In the genomic region with DNA sequence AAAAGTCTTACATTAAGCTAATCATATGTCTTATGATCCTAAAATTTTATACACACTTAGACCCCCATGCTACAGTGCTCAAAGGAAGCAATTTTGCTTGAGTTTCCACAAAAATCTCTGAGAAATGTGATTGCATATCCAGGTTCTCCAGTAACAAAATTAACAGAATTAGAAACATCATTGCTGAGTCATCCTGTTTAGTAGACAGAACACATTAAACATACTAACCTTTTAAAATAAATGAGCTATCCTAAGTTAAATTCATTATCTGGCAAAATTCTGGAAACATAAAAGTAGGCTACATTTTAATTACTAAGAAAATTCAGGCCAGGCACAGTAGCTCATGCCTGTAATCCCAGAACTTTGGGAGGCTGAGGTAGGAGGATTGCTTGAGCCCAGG, we compare ENCODE assay signal across 18 cellular contexts.
"Had no signal": no experiment of that assay in that cellular context is flagged by ENCODE, and none has a peak within 500 bp of the region (broad histone marks: within the 10 kb centered on the region; RNA-seq: fewer than 3 reads in every experiment).

No MANE protein-coding gene starts in this region.

- H3K36me3 ChIP-seq: adrenal gland, neutrophil, transverse colon had no signal

- DNase-seq: activated B cell treated with CpG ODN at 0.5 μM for 24 hours; activated CD4-positive, alpha-beta T cell treated with anti-CD3 and anti-CD28 coated beads, Interleukin-2, amount 10 ng/mL, durations not matched to agents 24 days and 14 days; activated naive CD4-positive, alpha-beta T cell treated with anti-CD3 and anti-CD28 coated beads for 36 hours; adrenal gland; body of pancreas; cerebellar nuclear complex; effector memory CD8-positive, alpha-beta T cell; erythroblast; mucosa of descending colon; naive thymus-derived CD8-positive, alpha-beta T cell; posterior cingulate gyrus; T-helper 17 cell; transverse colon had no signal

- H3K27me3 ChIP-seq: adrenal gland, body of pancreas, neutrophil, right atrium auricular region, transverse colon had no signal

- ATAC-seq: body of pancreas; effector memory CD8-positive, alpha-beta T cell; left lobe of liver; mucosa of descending colon; naive thymus-derived CD8-positive, alpha-beta T cell; stimulated activated effector memory CD8-positive, alpha-beta T cell treated with anti-CD3 and anti-CD28 coated beads, Interleukin-12 subunit alpha, Interleukin-12 subunit beta, amount 100 ng/mL, for 72 hours; T-helper 17 cell had no signal

- H3K4me3 ChIP-seq: adrenal gland, body of pancreas, mucosa of descending colon, right atrium auricular region, transverse colon had no signal

- FAIRE-seq: TTC549 had no signal

- H3K27ac ChIP-seq: adrenal gland, body of pancreas, neutrophil, right atrium auricular region, transverse colon had no signal

- H3K9me3 ChIP-seq: adrenal gland, body of pancreas, mucosa of descending colon, neutrophil, right atrium auricular region, transverse colon had no signal
